ENCODE assay signal across 17 cellular contexts in the genomic region with DNA sequence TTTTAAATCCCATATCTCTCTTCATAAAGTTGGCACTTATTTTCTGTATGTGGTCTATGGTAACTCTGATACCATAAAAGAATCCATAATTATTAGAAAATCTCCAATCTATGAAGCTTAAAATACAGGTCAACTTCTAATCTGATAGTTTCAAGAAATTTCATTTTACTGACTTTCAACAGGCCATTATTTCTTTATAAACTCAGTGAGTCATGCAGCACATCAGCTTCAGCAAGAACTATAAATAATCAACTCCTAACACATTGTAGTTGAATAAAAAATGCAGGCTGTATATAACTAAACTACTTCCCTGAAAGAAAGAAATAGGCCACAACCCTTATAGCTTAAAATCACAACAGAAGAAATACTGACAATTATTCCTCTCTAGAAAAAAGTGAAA.
A peak's percentile ranks its signal among the peaks of the same experiment; 100 is the strongest.
DNase-seq lines count a peak whose midpoint lies in the region; FAIRE-seq and TF ChIP-seq lines count a peak whose summit lies in the region.
"Had no signal": no experiment of that assay in that cellular context is flagged by ENCODE, and none has a peak within 500 bp of the region (broad histone marks: within the 10 kb centered on the region; RNA-seq: fewer than 3 reads in every experiment).

No MANE protein-coding gene starts in this region.

- peaks cover 2% of the 10 kb centered on the region for H3K36me3 Mint-ChIP-seq in astrocyte (ENCODE audit: low read depth, unreplicated experiment)
- H3K36me3 Mint-ChIP-seq: CD14-positive monocyte had no signal

- peaks cover 6% of the 10 kb centered on the region for H3K27me3 Mint-ChIP-seq in astrocyte (ENCODE audit: low read depth, unreplicated experiment)

- no peak for FAIRE-seq in astrocyte (lab: Jason Lieb, UNC)

- H2AFZ ChIP-seq in GM23248 (no peak overlapping the region), astrocyte (ENCODE audit: low read depth, low read length) (no peak overlapping the region)

- no peak for TF ChIP-seq CTCF in astrocyte (IDR thresholded peaks at IDR 0.05; ENCODE audit: insufficient read depth, low read depth, low read length)
- no peak for TF ChIP-seq CTCF in fibroblast of mammary gland (conservative IDR thresholded peaks at IDR 0.05; ENCODE audit: control insufficient read depth, insufficient read depth, low read depth, low read length)

- H4K20me1 ChIP-seq in GM23248 (ENCODE audit: insufficient read depth) (no peaks in the 10 kb centered on the region), astrocyte (ENCODE audit: insufficient read depth, low read length) (no peaks in the 10 kb centered on the region)

- DNase-seq in A172 (ENCODE audit: low spot score) (peak; percentile 7), GM23248 (peak; percentile 40), astrocyte (ENCODE audit: low read depth) (peak; percentile 3), fibroblast of mammary gland (ENCODE audit: low read depth) (peak; percentile 7), islet precursor cell (no peak), T1000 (lab: John Stamatoyannopoulos, UW) (no peak)
- no peak for DNase-seq in stimulated activated CD4-positive, alpha-beta T cell treated with anti-CD3 and anti-CD28 coated beads, Interleukin-4, amount 100 ng/mL, for 1 hour
- DNase-seq in activated naive CD4-positive, alpha-beta T cell treated with Interleukin-2 at 50 U/mL for 16 hours: no peak
- DNase-seq: HCEC 1CT, MV-4-11, NCI-H1417, NCI-H187 treated with DMSO at 0.1 percent for 48 hours, NCI-H446, NCI-H774 had no signal

- H3K9me3 Mint-ChIP-seq in astrocyte (ENCODE audit: unreplicated experiment): no peaks in the 10 kb centered on the region
- H3K9me3 Mint-ChIP-seq: CD14-positive monocyte had no signal

- in situ Hi-C loops in GM23248 (cut with MboI): no loop called here

- H3K4me1 Mint-ChIP-seq in astrocyte (ENCODE audit: low read depth, unreplicated experiment): no peaks in the 10 kb centered on the region
- H3K4me1 Mint-ChIP-seq: CD14-positive monocyte had no signal

- H3K4me2 ChIP-seq in GM23248 (ENCODE audit: unreplicated experiment) (no peak overlapping the region), astrocyte (ENCODE audit: low read length) (no peak overlapping the region)

- H3K36me3 ChIP-seq in GM23248 (ENCODE audit: low read depth) (no peaks in the 10 kb centered on the region), astrocyte (ENCODE audit: insufficient read depth, low read length) (no peaks in the 10 kb centered on the region)

- no peak overlapping the region for H3K27ac ChIP-seq in GM23248
- H3K27ac ChIP-seq in astrocyte (ENCODE audit: low read depth, low read length): no peak overlapping the region
- H3K27ac ChIP-seq: 22Rv1, RWPE1 had no signal

- H3K79me2 ChIP-seq in GM23248 (ENCODE audit: insufficient read depth) (no peaks in the 10 kb centered on the region), astrocyte (ENCODE audit: insufficient read depth, low read length) (no peaks in the 10 kb centered on the region)

- H3K27me3 ChIP-seq in GM23248 (replicated peaks; ENCODE audit: insufficient read depth) (no peaks in the 10 kb centered on the region), astrocyte (ENCODE audit: insufficient read depth, low read length) (no peaks in the 10 kb centered on the region)

- no peak overlapping the region for H3K4me3 Mint-ChIP-seq in astrocyte (ENCODE audit: unreplicated experiment)
- H3K4me3 Mint-ChIP-seq: CD14-positive monocyte had no signal

- no peaks in the 10 kb centered on the region for H3F3A ChIP-seq in GM23248 (ENCODE audit: insufficient read depth)

- H3K4me1 ChIP-seq in GM23248 (ENCODE audit: insufficient read depth) (peaks cover 8% of the 10 kb centered on the region), astrocyte (ENCODE audit: insufficient read depth, low read length) (no peaks in the 10 kb centered on the region)

- H3K27ac Mint-ChIP-seq in astrocyte (ENCODE audit: unreplicated experiment): no peak overlapping the region
- H3K27ac Mint-ChIP-seq: CD14-positive monocyte had no signal

- H3K4me3 ChIP-seq in GM23248 (no peak overlapping the region), astrocyte (ENCODE audit: insufficient read depth, low read depth, low read length) (no peak overlapping the region), fibroblast of mammary gland (ENCODE audit: control insufficient read depth, low read depth, low read length) (no peak overlapping the region)

- H3K9me2 ChIP-seq in GM23248 (ENCODE audit: insufficient read depth): no peaks in the 10 kb centered on the region

- H3K9me3 ChIP-seq in GM23248 (ENCODE audit: low read depth) (no peaks in the 10 kb centered on the region), astrocyte (ENCODE audit: insufficient read depth, low read depth, low read length) (no peaks in the 10 kb centered on the region)

- H3K9ac ChIP-seq in GM23248 (no peak overlapping the region), astrocyte (ENCODE audit: low read length) (no peak overlapping the region)

Comparison
In these comparisons a context has a peak if more than half of its experiments do, and no peak if none do; other contexts are left out.
1. DNase-seq: peak in A172 (single experiment), GM23248 (single experiment), astrocyte (single experiment) and fibroblast of mammary gland (single experiment); none in stimulated activated CD4-positive, alpha-beta T cell treated with anti-CD3 and anti-CD28 coated beads, Interleukin-4, amount 100 ng/mL, for 1 hour (single experiment), islet precursor cell (single experiment), T1000 (single experiment) and activated naive CD4-positive, alpha-beta T cell treated with Interleukin-2 at 50 U/mL for 16 hours (single experiment).